ENCODE assay signal across 8 cellular contexts in the genomic region with DNA sequence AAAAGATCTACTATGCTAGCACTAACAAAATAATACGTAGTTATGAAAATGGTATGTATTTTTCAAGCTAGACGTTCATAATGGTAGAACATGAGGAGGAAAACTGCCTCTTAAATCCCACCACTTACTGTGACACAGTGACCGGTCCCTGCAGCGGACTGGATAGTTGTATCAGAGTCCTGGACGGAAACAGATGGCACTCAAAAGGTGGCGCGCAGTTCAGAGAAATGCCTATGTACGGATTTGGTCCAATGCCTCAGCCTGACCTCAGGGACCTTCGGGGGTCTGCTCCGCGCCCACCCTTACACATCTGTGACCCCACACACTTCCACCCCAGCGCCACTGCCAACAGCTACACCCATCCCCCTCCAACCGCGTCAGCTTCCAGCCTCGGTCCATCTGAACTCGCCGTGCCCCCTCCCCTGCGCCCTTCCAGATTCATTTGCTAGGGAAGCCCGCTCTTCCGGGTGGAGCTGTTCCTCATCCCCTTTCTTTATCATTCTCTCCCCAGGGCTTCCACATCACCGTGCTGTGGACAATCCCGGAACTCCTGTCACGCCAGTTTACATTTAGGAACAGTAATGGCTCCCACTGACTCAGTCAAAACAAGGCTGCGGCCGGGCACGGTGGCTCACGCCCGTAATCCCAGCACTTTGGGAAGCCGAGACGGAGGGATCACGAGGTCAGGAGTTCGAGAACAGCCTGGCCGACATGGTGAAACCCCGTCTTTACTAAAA. TPM values are rescaled to one million over a fixed set of nuclear protein-coding genes. Genes with fewer than 3 reads are reported as not detected.
DNase-seq lines count a peak whose midpoint lies in the region; ATAC-seq and TF ChIP-seq lines count a peak whose summit lies in the region.

No MANE protein-coding gene starts in this region.

- intact Hi-C loops in psoas muscle (cut with DNase I) = no loop called here

- WGBS in psoas muscle, 3 donors = 0 to 2% (median 1%) methylated on average over 34 of the region's 34 CpGs

- no peak for TF ChIP-seq CTCF in right atrium auricular region (IDR thresholded peaks at IDR 0.05)
- TF ChIP-seq CTCF in psoas muscle (IDR thresholded peaks at IDR 0.05) = no peak

- H3K27me3 ChIP-seq in right atrium auricular region = no peaks in the 10 kb centered on the region
- H3K27me3 ChIP-seq in psoas muscle (ENCODE audit: insufficient read depth in 3 of 3, low read length in 2 of 3) = no peaks in the 10 kb centered on the region

- peak; percentile 10 for ATAC-seq in HG02678 (IDR thresholded peaks at IDR 0.05; ENCODE audit: unreplicated experiment)
- peak; percentile 36 to 62 (median 49) for ATAC-seq in psoas muscle
- ATAC-seq in GM18517 (IDR thresholded peaks at IDR 0.05; ENCODE audit: unreplicated experiment) = no peak
- no peak for ATAC-seq in HG03565 (IDR thresholded peaks at IDR 0.05; ENCODE audit: unreplicated experiment)

- H3K27ac ChIP-seq in angular gyrus (ENCODE audit: low read depth, low read length) = peak overlapping the region; percentile 69
- peak overlapping the region; percentile 95 to 98 for H3K27ac ChIP-seq in right atrium auricular region
- H3K27ac ChIP-seq in psoas muscle = peak overlapping the region; percentile 94

- H3K9me3 ChIP-seq in right atrium auricular region = no peaks in the 10 kb centered on the region
- no peaks in the 10 kb centered on the region for H3K9me3 ChIP-seq in psoas muscle

- peak overlapping the region; percentile 69 to 94 for H3K4me3 ChIP-seq in right atrium auricular region
- H3K4me3 ChIP-seq in psoas muscle = peak overlapping the region; percentile 80

- peaks cover 0 to 51% of the 10 kb centered on the region in 2 donors for H3K4me1 ChIP-seq in right atrium auricular region
- peaks cover 25% of the 10 kb centered on the region for H3K4me1 ChIP-seq in psoas muscle

- DNase-seq in DMS 273 (lab: John Stamatoyannopoulos, UW; ENCODE audit: unreplicated experiment) = peak; percentile 84
- peak; percentile 78 for DNase-seq in RKO (ENCODE audit: low spot score)
- DNase-seq in right atrium auricular region (ENCODE audit: low spot score) = peak; percentile 74
- peak; percentile 57 to 79 for DNase-seq in psoas muscle

- H3K36me3 ChIP-seq in right atrium auricular region = peaks cover 29% of the 10 kb centered on the region
- peaks cover 5 to 51% of the 10 kb centered on the region in 2 donors for H3K36me3 ChIP-seq in psoas muscle (ENCODE audit: insufficient read depth in 1 of 2, low read depth in 1 of 2)

RNA-seq across cellular contexts. Expression of gene LENG8, which starts 0.8 kb away (rescaled TPM):
- total RNA-seq in right atrium auricular region = 10 to 100 TPM; 32.1 to 36.4 TPM
- total RNA-seq in psoas muscle = 10 to 100 TPM; 28.2 to 60.2 (median 41.8) TPM
- polyA plus RNA-seq in psoas muscle = 10 to 100 TPM; 21.7 to 28.6 (median 27.2) TPM

RNA-seq across cellular contexts. Expression of gene LENG9, which starts 15.4 kb away (rescaled TPM):
- total RNA-seq in right atrium auricular region (1 to 10 TPM; 2.1 to 4.9 TPM), psoas muscle (1 to 10 TPM; 2.0 to 3.7 (median 2.7) TPM)
- 1 to 10 TPM; 1.7 to 3.9 (median 3.7) TPM for polyA plus RNA-seq in psoas muscle

RNA-seq across cellular contexts. Expression of gene CDC42EP5, which starts 24.9 kb away (rescaled TPM):
- total RNA-seq in right atrium auricular region (10 to 100 TPM; 11.4 to 15.2 TPM), psoas muscle (1 to 10 TPM; 5.0 to 7.4 (median 6.0) TPM)
- 1 to 10 TPM; 1.1 to 4.1 (median 3.1) TPM for polyA plus RNA-seq in psoas muscle

RNA-seq across cellular contexts. Expression of gene TTYH1, which starts 32.9 kb away (rescaled TPM):
- total RNA-seq in right atrium auricular region (1 to 10 TPM; 1.7 to 2.7 TPM), psoas muscle (1 to 10 TPM in 1 of 4 donors, under 1 TPM in 2, not detected in 1; 0.34 to 1.9 (median 0.67) TPM)
- polyA plus RNA-seq in psoas muscle = under 1 TPM; 0.38 to 0.63 (median 0.40) TPM

RNA-seq across cellular contexts. Expression of gene LAIR2, which starts 54.4 kb away (rescaled TPM):
- not detected for total RNA-seq in right atrium auricular region
- not detected for total RNA-seq in psoas muscle
- not detected for polyA plus RNA-seq in psoas muscle

Comparison
In these comparisons a context has a peak if more than half of its experiments do, and no peak if none do; other contexts are left out.
1. ATAC-seq: peak in HG02678 (single experiment) and psoas muscle (4 of 4); none in GM18517 (single experiment) and HG03565 (single experiment).
2. Peak in every context shown above with its lines, with median percentiles within 50 percentile points of each other: DNase-seq and H3K27ac ChIP-seq.